12 cellular contexts compared by ENCODE assay signal in genomic region chr2:157460384-157460837, GRCh38. TPM values are rescaled to one million over a fixed set of nuclear protein-coding genes. Genes with fewer than 3 reads are reported as not detected.
DNase-seq lines count a peak whose midpoint lies in the region; ATAC-seq, FAIRE-seq and TF ChIP-seq lines count a peak whose summit lies in the region.
"Had no signal": no experiment of that assay in that cellular context is flagged by ENCODE, and none has a peak within 500 bp of the region (broad histone marks: within the 10 kb centered on the region; RNA-seq: fewer than 3 reads in every experiment).

No MANE protein-coding gene starts in this region.

- TF ChIP-seq POLR2A in ovary (IDR thresholded peaks at IDR 0.05), result no peak

- ATAC-seq in natural killer cell treated with Interleukin-12 subunit alpha and Interleukin-12 subunit beta and Interleukin-15 and Interleukin-18, amount 100 ng/mL, for 72 hours, result no peak
- ATAC-seq in natural killer cell (no peak), upper lobe of right lung (peak; percentile 69), esophagus mucosa (no peak)
- ATAC-seq in activated CD8-positive, alpha-beta T cell treated with anti-CD3 and anti-CD28 coated beads for 36 hours, result no peak
- ATAC-seq: activated CD4-positive, CD25-positive, alpha-beta regulatory T cell treated with anti-CD3 and anti-CD28 coated beads, Interleukin-2, amount 50 U/mL, for 24 hours had no signal

- peaks cover 68 to 85% of the 10 kb centered on the region in 2 donors for H3K4me1 Mint-ChIP-seq in natural killer cell treated with Interleukin-12 subunit alpha and Interleukin-12 subunit beta and Interleukin-15 and Interleukin-18, amount 100 ng/mL, for 72 hours (ENCODE audit: low read depth in 2 of 2)
- peaks cover 7% of the 10 kb centered on the region in 2 donors for H3K4me1 Mint-ChIP-seq in natural killer cell
- H3K4me1 Mint-ChIP-seq in activated CD8-positive, alpha-beta T cell treated with anti-CD3 and anti-CD28 coated beads for 36 hours (ENCODE audit: low read depth), result peaks cover 86% of the 10 kb centered on the region

- POLR2A ChIA-PET in activated CD8-positive, alpha-beta T cell treated with anti-CD3 and anti-CD28 coated beads for 36 hours (lab: Charles Lee), result interaction anchor here (1.1 to 51.0 kb wide), 6 partner anchors 10 to 30 kb away, joined by 3 to 1592 read pairs (median 4); partner anchors contain the start of gene CYTIP

- CTCF ChIA-PET in activated CD8-positive, alpha-beta T cell treated with anti-CD3 and anti-CD28 coated beads for 36 hours (lab: Charles Lee), result interaction anchor here (1.1 to 2.5 kb wide), 7 partner anchors 9 to 133 kb away, joined by 3 to 11 read pairs (median 4); no protein-coding TSS in a partner anchor

- peak; percentile 85 for FAIRE-seq in kidney (lab: Jason Lieb, UNC)

- TF ChIP-seq CTCF in natural killer cell (IDR thresholded peaks at IDR 0.05) (no peak), kidney (IDR thresholded peaks at IDR 0.05; ENCODE audit: borderline replicate concordance, extremely low read depth, insufficient read depth) (no peak), upper lobe of right lung (IDR thresholded peaks at IDR 0.05) (no peak), ovary (IDR thresholded peaks at IDR 0.05) (no peak)
- TF ChIP-seq CTCF in activated CD8-positive, alpha-beta T cell treated with anti-CD3 and anti-CD28 coated beads for 36 hours (IDR thresholded peaks at IDR 0.05), result no peak

- H3K27me3 Mint-ChIP-seq in natural killer cell treated with Interleukin-12 subunit alpha and Interleukin-12 subunit beta and Interleukin-15 and Interleukin-18, amount 100 ng/mL, for 72 hours, result no peaks in the 10 kb centered on the region
- H3K27me3 Mint-ChIP-seq in natural killer cell (ENCODE audit: low read depth in 2 of 2), result peaks cover 2 to 3% of the 10 kb centered on the region in 2 donors
- H3K27me3 Mint-ChIP-seq in activated CD8-positive, alpha-beta T cell treated with anti-CD3 and anti-CD28 coated beads for 36 hours, result no peaks in the 10 kb centered on the region

- H3K36me3 ChIP-seq in kidney (ENCODE audit: control insufficient read depth in 1 of 2, insufficient read depth in 2 of 2, low read length in 2 of 2), result no peaks in the 10 kb centered on the region
- H3K36me3 ChIP-seq in upper lobe of right lung, result no peaks in the 10 kb centered on the region
- no peaks in the 10 kb centered on the region for H3K36me3 ChIP-seq in ovary

- H3K27me3 ChIP-seq in upper lobe of right lung (no peaks in the 10 kb centered on the region), ovary (no peaks in the 10 kb centered on the region)

- TF ChIP-seq EP300 in ovary (IDR thresholded peaks at IDR 0.05), result no peak

- peaks cover 3 to 14% of the 10 kb centered on the region in 2 donors for H3K4me1 ChIP-seq in kidney (ENCODE audit: control insufficient read depth in 1 of 2, insufficient read depth in 1 of 2, low read depth in 1 of 2, low read length in 2 of 2)
- no peaks in the 10 kb centered on the region for H3K4me1 ChIP-seq in upper lobe of right lung
- H3K4me1 ChIP-seq in ovary (ENCODE audit: insufficient read depth), result no peaks in the 10 kb centered on the region

- intact Hi-C loops in natural killer cell (cut with micrococcal nuclease), result no loop called here
- intact Hi-C loops in activated CD8-positive, alpha-beta T cell treated with anti-CD3 and anti-CD28 coated beads for 36 hours (cut with micrococcal nuclease), result no loop called here
- intact Hi-C loops in kidney (cut with DNase I), result no loop called here
- intact Hi-C loops in upper lobe of right lung (cut with DNase I), result no loop called here
- intact Hi-C loops in ovary (cut with DNase I), result no loop called here

- H3K36me3 Mint-ChIP-seq in natural killer cell treated with Interleukin-12 subunit alpha and Interleukin-12 subunit beta and Interleukin-15 and Interleukin-18, amount 100 ng/mL, for 72 hours, result peaks cover 13% of the 10 kb centered on the region
- H3K36me3 Mint-ChIP-seq in natural killer cell, result no peaks in the 10 kb centered on the region
- peaks cover 32% of the 10 kb centered on the region for H3K36me3 Mint-ChIP-seq in activated CD8-positive, alpha-beta T cell treated with anti-CD3 and anti-CD28 coated beads for 36 hours (ENCODE audit: low read depth)

- H3K9me3 ChIP-seq in kidney (ENCODE audit: control insufficient read depth in 1 of 2, low read length in 2 of 2) (no peaks in the 10 kb centered on the region), upper lobe of right lung (no peaks in the 10 kb centered on the region), ovary (no peaks in the 10 kb centered on the region)

- H3K27ac ChIP-seq in kidney (ENCODE audit: low read depth in 2 of 2, low read length in 2 of 2) (peak overlapping the region in 1 of 2 donors; percentile 69), upper lobe of right lung (no peak overlapping the region), ovary (no peak overlapping the region)

- H3K4me3 Mint-ChIP-seq in natural killer cell treated with Interleukin-12 subunit alpha and Interleukin-12 subunit beta and Interleukin-15 and Interleukin-18, amount 100 ng/mL, for 72 hours, result peak overlapping the region; percentile 50
- H3K4me3 Mint-ChIP-seq in natural killer cell, result no peak overlapping the region
- H3K4me3 Mint-ChIP-seq in activated CD8-positive, alpha-beta T cell treated with anti-CD3 and anti-CD28 coated beads for 36 hours, result no peak overlapping the region

- H3K9ac ChIP-seq in kidney (ENCODE audit: low read length in 2 of 2), result no peak overlapping the region

- no peak for DNase-seq in natural killer cell treated with Interleukin-12 subunit alpha and Interleukin-12 subunit beta and Interleukin-15 and Interleukin-18, amount 100 ng/mL, for 72 hours (ENCODE audit: low spot score)
- DNase-seq in natural killer cell (no peak), kidney (no peak), upper lobe of right lung (no peak), retina (no peak), ovary (no peak)
- DNase-seq in activated CD8-positive, alpha-beta T cell treated with anti-CD3 and anti-CD28 coated beads for 36 hours, result no peak
- DNase-seq: amygdala, NCI-H2227 treated with DMSO at 0.1 percent for 48 hours, Right ventricle myocardium superior had no signal

- peaks cover under 1% of the 10 kb centered on the region for H3K9me3 Mint-ChIP-seq in natural killer cell treated with Interleukin-12 subunit alpha and Interleukin-12 subunit beta and Interleukin-15 and Interleukin-18, amount 100 ng/mL, for 72 hours
- no peaks in the 10 kb centered on the region for H3K9me3 Mint-ChIP-seq in natural killer cell
- H3K9me3 Mint-ChIP-seq in activated CD8-positive, alpha-beta T cell treated with anti-CD3 and anti-CD28 coated beads for 36 hours, result peaks cover 3% of the 10 kb centered on the region

- WGBS in ovary, 3 donors, result 17 to 23% (median 18%) methylated on average over 3 of the region's 3 CpGs

- peak overlapping the region; percentile 95 to 100 for H3K27ac Mint-ChIP-seq in natural killer cell treated with Interleukin-12 subunit alpha and Interleukin-12 subunit beta and Interleukin-15 and Interleukin-18, amount 100 ng/mL, for 72 hours
- no peak overlapping the region for H3K27ac Mint-ChIP-seq in natural killer cell
- peak overlapping the region; percentile 35 for H3K27ac Mint-ChIP-seq in activated CD8-positive, alpha-beta T cell treated with anti-CD3 and anti-CD28 coated beads for 36 hours

- peak overlapping the region; percentile 6 to 18 for H3K4me3 ChIP-seq in kidney (ENCODE audit: low read length in 2 of 2)
- H3K4me3 ChIP-seq in upper lobe of right lung, result no peak overlapping the region
- H3K4me3 ChIP-seq in ovary, result no peak overlapping the region

RNA-seq across cellular contexts. Expression of gene CYTIP, which starts 16.5 kb away (rescaled TPM):
- total RNA-seq in natural killer cell treated with Interleukin-12 subunit alpha and Interleukin-12 subunit beta and Interleukin-15 and Interleukin-18, amount 100 ng/mL, for 72 hours, result 1,000 to 10,000 TPM in 1 of 2 donors, 100 to 1,000 TPM in 1; 755 to 1,319 TPM
- total RNA-seq in natural killer cell, result 100 to 1,000 TPM; 276 to 363 (median 357) TPM
- 100 to 1,000 TPM; 514 to 520 TPM for total RNA-seq in activated CD8-positive, alpha-beta T cell treated with anti-CD3 and anti-CD28 coated beads for 36 hours
- 24.0 TPM for total RNA-seq in kidney
- 3.5 TPM for polyA plus RNA-seq in kidney (ENCODE audit: insufficient read depth, low read depth, low replicate concordance)
- total RNA-seq in upper lobe of right lung, result 34.7 TPM
- 1 to 10 TPM in 6 of 7 donors, under 1 TPM in 1; 0.66 to 6.1 (median 2.7) TPM for total RNA-seq in ovary
- polyA plus RNA-seq in ovary, result 1 to 10 TPM in 1 of 2 donors, under 1 TPM in 1; 0.73 to 4.2 TPM
- 1.3 TPM for total RNA-seq in esophagus mucosa

Comparison
In these comparisons a context has a peak if more than half of its experiments do, and no peak if none do; other contexts are left out.
1. H3K27ac Mint-ChIP-seq: peak in natural killer cell treated with Interleukin-12 subunit alpha and Interleukin-12 subunit beta and Interleukin-15 and Interleukin-18, amount 100 ng/mL, for 72 hours (2 of 2) and activated CD8-positive, alpha-beta T cell treated with anti-CD3 and anti-CD28 coated beads for 36 hours (single experiment); none in natural killer cell (0 of 2).
2. H3K4me3 ChIP-seq: peak in kidney (2 of 2); none in upper lobe of right lung (single experiment) and ovary (single experiment).